In the genomic region with DNA sequence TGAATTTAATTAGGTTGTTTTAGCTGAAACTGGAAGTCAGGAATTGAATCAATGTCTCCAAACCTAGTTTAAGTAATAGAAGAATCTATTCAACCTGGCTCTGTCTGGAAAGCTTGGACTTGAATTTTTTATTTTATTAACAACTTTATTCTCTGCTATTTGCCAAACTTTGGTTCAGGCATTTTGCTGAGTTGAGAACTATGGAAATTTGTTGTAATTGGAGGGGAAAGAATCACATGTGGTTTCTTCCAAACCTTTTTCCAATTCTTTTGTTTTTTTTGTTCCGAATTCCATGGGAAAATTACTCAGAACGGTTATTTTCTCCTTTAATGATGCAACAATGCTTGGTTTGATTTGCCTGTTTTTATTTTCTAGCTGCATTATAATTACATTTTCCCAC, we compare ENCODE assay signal across 17 cellular contexts.
DNase-seq lines count a peak whose midpoint lies in the region; ATAC-seq and TF ChIP-seq lines count a peak whose summit lies in the region.
"Had no signal": no experiment of that assay in that cellular context is flagged by ENCODE, and none has a peak within 500 bp of the region (broad histone marks: within the 10 kb centered on the region; RNA-seq: fewer than 3 reads in every experiment).

No MANE protein-coding gene starts in this region.

- peaks cover 6% of the 10 kb centered on the region for H3K4me1 Mint-ChIP-seq in chondrocyte (ENCODE audit: low read depth)
- no peaks in the 10 kb centered on the region for H3K4me1 Mint-ChIP-seq in effector memory CD8-positive, alpha-beta T cell (ENCODE audit: low read depth in 2 of 2)
- H3K4me1 Mint-ChIP-seq: B cell; CD4-positive, CD25-positive, alpha-beta regulatory T cell had no signal

- no peaks in the 10 kb centered on the region for H3K27me3 ChIP-seq in tibial nerve
- no peaks in the 10 kb centered on the region for H3K27me3 ChIP-seq in hepatocyte
- H3K27me3 ChIP-seq: BLaER1 had no signal

- no peaks in the 10 kb centered on the region for H3K9me2 ChIP-seq in hepatocyte (replicated peaks; ENCODE audit: insufficient read depth)

- no peak overlapping the region for H2AFZ ChIP-seq in hepatocyte

- TF ChIP-seq EP300 in tibial nerve (IDR thresholded peaks at IDR 0.05), result no peak

- H3K4me3 Mint-ChIP-seq in chondrocyte (ENCODE audit: unreplicated experiment), result no peak overlapping the region
- H3K4me3 Mint-ChIP-seq in effector memory CD8-positive, alpha-beta T cell, result no peak overlapping the region
- H3K4me3 Mint-ChIP-seq: B cell; CD4-positive, CD25-positive, alpha-beta regulatory T cell; CD8-positive, alpha-beta T cell; HFFc6 had no signal

- peak; percentile 78 for ATAC-seq in sciatic nerve
- no peak for ATAC-seq in HG03280 (IDR thresholded peaks at IDR 0.05; ENCODE audit: unreplicated experiment)
- ATAC-seq in effector memory CD8-positive, alpha-beta T cell (replicated peaks), result no peak
- ATAC-seq: CD8-positive, alpha-beta T cell had no signal

- H3K4me2 ChIP-seq in hepatocyte, result no peak overlapping the region
- H3K4me2 ChIP-seq: BLaER1 had no signal

- no peaks in the 10 kb centered on the region for H3K9me3 ChIP-seq in tibial nerve
- H3K9me3 ChIP-seq in hepatocyte (ENCODE audit: low read depth), result no peaks in the 10 kb centered on the region
- H3K9me3 ChIP-seq: HAP-1 had no signal

- H3K79me2 ChIP-seq in hepatocyte, result no peaks in the 10 kb centered on the region

- H3K36me3 Mint-ChIP-seq in chondrocyte (ENCODE audit: low read depth), result peaks cover 8% of the 10 kb centered on the region
- H3K36me3 Mint-ChIP-seq in effector memory CD8-positive, alpha-beta T cell (ENCODE audit: insufficient read depth), result no peaks in the 10 kb centered on the region
- H3K36me3 Mint-ChIP-seq: CD4-positive, CD25-positive, alpha-beta regulatory T cell; CD8-positive, alpha-beta T cell had no signal

- TF ChIP-seq CTCF in chondrocyte (IDR thresholded peaks at IDR 0.05) (no peak), tibial nerve (IDR thresholded peaks at IDR 0.05) (no peak), hepatocyte (IDR thresholded peaks at IDR 0.05; ENCODE audit: poor library complexity) (no peak)

- intact Hi-C loops in sciatic nerve (cut with DNase I), result no loop called here

- H3K4me1 ChIP-seq in tibial nerve (peaks cover 0 to 15% (median 0%) of the 10 kb centered on the region in 4 donors), hepatocyte (ENCODE audit: insufficient read depth) (no peaks in the 10 kb centered on the region)
- H3K4me1 ChIP-seq: BLaER1, Caco-2, HAP-1 had no signal

- WGBS in tibial nerve, 2 donors, result 47 to 51% methylated on average over 2 of the region's 2 CpGs
- 92% methylated on average over 2 of the region's 2 CpGs for WGBS in hepatocyte (ENCODE audit: low lambda C conversion rate, missing lambda C conversion rate)

- no peaks in the 10 kb centered on the region for H4K20me1 ChIP-seq in hepatocyte (ENCODE audit: insufficient read depth, poor library complexity, severe bottlenecking)
- H4K20me1 ChIP-seq: BLaER1 had no signal

- H3K27me3 Mint-ChIP-seq in chondrocyte (ENCODE audit: low read depth), result no peaks in the 10 kb centered on the region
- H3K27me3 Mint-ChIP-seq in effector memory CD8-positive, alpha-beta T cell, result peaks cover 0 to 26% of the 10 kb centered on the region in 2 donors
- H3K27me3 Mint-ChIP-seq: CD4-positive, CD25-positive, alpha-beta regulatory T cell had no signal

- TF ChIP-seq POLR2A in tibial nerve (IDR thresholded peaks at IDR 0.05), result no peak

- H3K36me3 ChIP-seq in tibial nerve (no peaks in the 10 kb centered on the region), hepatocyte (replicated peaks; ENCODE audit: insufficient read depth, low read depth) (no peaks in the 10 kb centered on the region)
- H3K36me3 ChIP-seq: BLaER1, HAP-1 had no signal

- DNase-seq in astrocyte of the hippocampus (ENCODE audit: low read depth, low spot score) (peak; percentile 28), chondrocyte (ENCODE audit: low spot score) (no peak), sciatic nerve (ENCODE audit: low spot score) (no peak), tibial nerve (ENCODE audit: low spot score in 2 of 2) (no peak), hepatocyte (ENCODE audit: low spot score) (no peak)
- DNase-seq in effector memory CD8-positive, alpha-beta T cell, result no peak
- DNase-seq: Caco-2; CD4-positive, CD25-positive, alpha-beta regulatory T cell; CD8-positive, alpha-beta T cell; DND-41; GOT3; HFFc6 had no signal

- H3K9me3 Mint-ChIP-seq in chondrocyte (ENCODE audit: low read depth), result peaks cover 5% of the 10 kb centered on the region
- peaks cover 2 to 7% of the 10 kb centered on the region in 2 donors for H3K9me3 Mint-ChIP-seq in effector memory CD8-positive, alpha-beta T cell
- H3K9me3 Mint-ChIP-seq: CD8-positive, alpha-beta T cell had no signal

- H3K27ac ChIP-seq in tibial nerve (no peak overlapping the region), hepatocyte (no peak overlapping the region)
- H3K27ac ChIP-seq: BLaER1, C4-2B had no signal

- H3K4me3 ChIP-seq in tibial nerve, result no peak overlapping the region
- H3K4me3 ChIP-seq in hepatocyte, result no peak overlapping the region
- H3K4me3 ChIP-seq: BLaER1, HAP-1 had no signal

- peak overlapping the region; percentile 17 for H3K27ac Mint-ChIP-seq in chondrocyte (ENCODE audit: unreplicated experiment)
- H3K27ac Mint-ChIP-seq in effector memory CD8-positive, alpha-beta T cell, result no peak overlapping the region
- H3K27ac Mint-ChIP-seq: B cell; CD4-positive, CD25-positive, alpha-beta regulatory T cell; CD8-positive, alpha-beta T cell; HFFc6 had no signal
